18 cellular contexts compared by ENCODE assay signal in the genomic region with DNA sequence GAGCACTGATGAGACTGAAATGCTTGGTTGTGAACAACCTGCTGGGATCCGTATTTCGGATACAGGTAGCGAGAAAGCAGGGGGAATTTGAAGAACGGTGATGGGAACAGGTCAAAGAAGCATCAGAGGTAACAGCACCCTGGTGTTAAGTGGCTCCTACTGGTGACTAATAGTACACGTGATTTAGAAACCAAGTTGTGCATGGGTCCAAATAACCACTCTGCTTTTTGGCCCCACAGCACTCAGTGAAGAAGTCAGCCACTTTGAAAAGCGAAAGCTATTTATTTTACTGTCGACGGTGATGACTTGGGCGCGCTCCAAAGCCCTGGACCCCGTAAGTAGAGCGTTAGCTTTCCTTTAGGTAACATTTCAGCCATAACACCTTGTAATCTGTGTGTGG.
"Had no signal": no experiment of that assay in that cellular context is flagged by ENCODE, and none has a peak within 500 bp of the region (broad histone marks: within the 10 kb centered on the region; RNA-seq: fewer than 3 reads in every experiment).

No MANE protein-coding gene starts in this region.

- H3K36me3 ChIP-seq: right atrium auricular region, stomach, thoracic aorta, transverse colon had no signal

- H3K9me3 ChIP-seq: right atrium auricular region, stomach, thoracic aorta, transverse colon had no signal

- H3K27ac ChIP-seq: hepatocyte, right atrium auricular region, stomach, thoracic aorta, transverse colon had no signal

- ATAC-seq: effector memory CD8-positive, alpha-beta T cell; left cardiac atrium; left ventricle myocardium superior; naive thymus-derived CD4-positive, alpha-beta T cell had no signal

- H3K4me2 ChIP-seq: hepatocyte had no signal

- FAIRE-seq: kidney, small intestine had no signal

- H3K4me3 ChIP-seq: hepatocyte, right atrium auricular region, stomach, thoracic aorta, transverse colon had no signal

- H3K4me1 ChIP-seq: right atrium auricular region, stomach, transverse colon had no signal

- H2AFZ ChIP-seq: hepatocyte had no signal

- H3K79me2 ChIP-seq: hepatocyte had no signal

- H3K27me3 ChIP-seq: hepatocyte, right atrium auricular region, stomach, transverse colon had no signal

- DNase-seq: cortex of kidney; effector memory CD8-positive, alpha-beta T cell; foreskin melanocyte; head of caudate nucleus; kidney; left cardiac atrium; left ventricle myocardium superior; naive thymus-derived CD4-positive, alpha-beta T cell; nephron progenitor cell; small intestine; stimulated activated CD4-positive, alpha-beta T cell treated with anti-CD3 and anti-CD28 coated beads, Interleukin-12 subunit alpha, Interleukin-12 subunit beta, amount 100 ng/mL, for 4 hours; stimulated activated naive CD4-positive, alpha-beta T cell; stomach; substantia nigra; transverse colon had no signal
